1 cellular context compared by ENCODE assay signal in genomic region chr20:33825340-33826269, GRCh38.
TF ChIP-seq lines count a peak whose summit lies in the region.

No MANE protein-coding gene starts in this region.

TF ChIP-seq in IMR-90, 13 proteins besides CTCF, POLR2A, EP300 and RAD21:
- TF ChIP-seq MAFK (IDR thresholded peaks at IDR 0.05; ENCODE audit: low read depth, low read length), result no peak
- TF ChIP-seq MXI1 (IDR thresholded peaks at IDR 0.05; ENCODE audit: borderline replicate concordance, low read depth, low read length), result no peak
- no peak for TF ChIP-seq BHLHE40 (IDR thresholded peaks at IDR 0.05; ENCODE audit: low read depth, low read length)
- no peak for TF ChIP-seq SMC3 (IDR thresholded peaks at IDR 0.05; ENCODE audit: low read depth, low read length)
- no peak for TF ChIP-seq USF2 (IDR thresholded peaks at IDR 0.05; ENCODE audit: low read depth, low read length)
- no peak for TF ChIP-seq RFX5 (IDR thresholded peaks at IDR 0.05; ENCODE audit: low read depth, low read length)
- no peak for TF ChIP-seq FOS (IDR thresholded peaks at IDR 0.05; ENCODE audit: low read depth, low read length)
- TF ChIP-seq RCOR1 (IDR thresholded peaks at IDR 0.05; ENCODE audit: insufficient replicate concordance, low read length), result no peak
- TF ChIP-seq ELK1 (IDR thresholded peaks at IDR 0.05; ENCODE audit: borderline replicate concordance, low read depth, low read length), result no peak
- no peak for TF ChIP-seq CHD1 (IDR thresholded peaks at IDR 0.05; ENCODE audit: low read depth, low read length)
- TF ChIP-seq NFE2L2 (IDR thresholded peaks at IDR 0.05; ENCODE audit: low read depth, low read length), result no peak
- TF ChIP-seq CEBPB (IDR thresholded peaks at IDR 0.05; ENCODE audit: low read depth, low read length), result no peak
